ENCODE assay signal across 1 cellular context in genomic region chr7:14583518-14583917, GRCh38.
A peak's percentile ranks its signal among the peaks of the same experiment; 100 is the strongest.
TF ChIP-seq lines count a peak whose summit lies in the region.

No MANE protein-coding gene starts in this region.

TF ChIP-seq in liver, 16 proteins besides CTCF, POLR2A, EP300 and RAD21 (continued from another document):
- TF ChIP-seq REST (IDR thresholded peaks at IDR 0.05) (peak; percentile 53), HNF4G (IDR thresholded peaks at IDR 0.05) (peak; percentile 49), NR2F2 (IDR thresholded peaks at IDR 0.05) (peak; percentile 12), FOXA2 (IDR thresholded peaks at IDR 0.05) (peak; percentile 56), TAF1 (conservative IDR thresholded peaks at IDR 0.05) (no peak), JUND (IDR thresholded peaks at IDR 0.05) (peak in 1 of 2 donors; percentile 25), FOXA1 (IDR thresholded peaks at IDR 0.05) (no peak), GABPA (IDR thresholded peaks at IDR 0.05 in 1 of 2, conservative IDR thresholded peaks at IDR 0.05 in 1 of 2) (no peak)
